8 cellular contexts compared by ENCODE assay signal in genomic region chr2:201795608-201796477, GRCh38. TPM values are rescaled to one million over a fixed set of nuclear protein-coding genes. Genes with fewer than 3 reads are reported as not detected.
DNase-seq lines count a peak whose midpoint lies in the region; ATAC-seq and TF ChIP-seq lines count a peak whose summit lies in the region.

No MANE protein-coding gene starts in this region.

- ATAC-seq in Right ventricle myocardium superior (ENCODE audit: poor library complexity), result peak; percentile 66
- ATAC-seq in Right ventricle myocardium inferior, result no peak
- peak in 1 of 2 donors; percentile 51 for ATAC-seq in lower lobe of right lung
- ATAC-seq in GM21390 (IDR thresholded peaks at IDR 0.05; ENCODE audit: unreplicated experiment), result no peak

- no peaks in the 10 kb centered on the region for H3K9me3 ChIP-seq in lower lobe of right lung

- no peaks in the 10 kb centered on the region for H3K27me3 ChIP-seq in lower lobe of right lung (ENCODE audit: low read depth)

- no peak overlapping the region for H3K4me3 ChIP-seq in choroid plexus epithelial cell (ENCODE audit: low read depth, low read length)
- H3K4me3 ChIP-seq in lower lobe of right lung, result no peak overlapping the region

- no peak for DNase-seq in Right ventricle myocardium superior
- DNase-seq in Right ventricle myocardium inferior (ENCODE audit: missing footprints), result no peak
- peak; percentile 61 for DNase-seq in NCI-H460 (ENCODE audit: extremely low read depth, low read depth)
- DNase-seq in choroid plexus epithelial cell (ENCODE audit: low read depth), result peak; percentile 74
- DNase-seq in lower lobe of right lung, result no peak
- DNase-seq in activated T-cell treated with anti-CD3 and anti-CD28 coated beads, Interleukin-2, amount 50 U/mL, for 1 hour, result no peak
- DNase-seq in NCI-H774 (lab: John Stamatoyannopoulos, UW), result no peak

- H3K4me1 ChIP-seq in lower lobe of right lung, result no peaks in the 10 kb centered on the region

- no peak overlapping the region for H3K27ac ChIP-seq in lower lobe of right lung

- intact Hi-C loops in Right ventricle myocardium superior (cut with DNase I) (loop anchor here (10.0 kb wide), 1 partner anchor 259 kb away; no protein-coding TSS in a partner anchor), Right ventricle myocardium inferior (cut with DNase I) (loop anchor here (1.0 kb wide), 1 partner anchor 382 kb away; no protein-coding TSS in a partner anchor), lower lobe of right lung (cut with DNase I) (no loop called here)

- H3K36me3 ChIP-seq in lower lobe of right lung, result no peaks in the 10 kb centered on the region

- TF ChIP-seq CTCF in choroid plexus epithelial cell (conservative IDR thresholded peaks at IDR 0.05; ENCODE audit: low read depth, low read length) (peak; percentile 91), lower lobe of right lung (IDR thresholded peaks at IDR 0.05) (peak; percentile 50)

RNA-seq across cellular contexts. Expression of gene CDK15, which starts 10.5 kb away (rescaled TPM):
- total RNA-seq in Right ventricle myocardium superior (0.43 TPM), Right ventricle myocardium inferior (0.35 TPM), lower lobe of right lung (4.5 TPM)
- total RNA-seq in NCI-H460 (2014; rRNA removed; shearing (Covaris generic)), result 0.06 TPM in 1 of 2 replicates, not detected in the other
- polyA plus RNA-seq in NCI-H460 (2014; cell fraction: nucleus; rRNA removed), result 0.08 and 0.31 TPM in 2 replicates

RNA-seq across cellular contexts. Expression of gene ALS2, which starts 15.1 kb away (rescaled TPM):
- 29.5 TPM for total RNA-seq in Right ventricle myocardium superior
- total RNA-seq in Right ventricle myocardium inferior, result 34.5 TPM
- total RNA-seq in NCI-H460 (2014; rRNA removed; shearing (Covaris generic)), result 28.0 and 31.7 TPM in 2 replicates
- 13.5 and 27.5 TPM in 2 replicates for polyA plus RNA-seq in NCI-H460 (2014; cell fraction: nucleus; rRNA removed)
- total RNA-seq in lower lobe of right lung, result 24.7 TPM

Comparison
In these comparisons a context has a peak if more than half of its experiments do, and no peak if none do; other contexts are left out.
1. DNase-seq: peak in NCI-H460 (single experiment) and choroid plexus epithelial cell (single experiment); none in Right ventricle myocardium superior (single experiment), Right ventricle myocardium inferior (single experiment), lower lobe of right lung (single experiment), activated T-cell treated with anti-CD3 and anti-CD28 coated beads, Interleukin-2, amount 50 U/mL, for 1 hour (single experiment) and NCI-H774 (single experiment).